In genomic region chr4:101835121-101835904, GRCh38 we compare ENCODE assay signal across 9 cellular contexts. TPM values are rescaled to one million over a fixed set of nuclear protein-coding genes. Genes with fewer than 3 reads are reported as not detected.
DNase-seq lines count a peak whose midpoint lies in the region; ATAC-seq, FAIRE-seq and TF ChIP-seq lines count a peak whose summit lies in the region.
"Had no signal": no experiment of that assay in that cellular context is flagged by ENCODE, and none has a peak within 500 bp of the region (broad histone marks: within the 10 kb centered on the region; RNA-seq: fewer than 3 reads in every experiment).

No MANE protein-coding gene starts in this region.

- POLR2A ChIA-PET in T-cell (lab: Charles Lee), result no interaction called here
- POLR2A ChIA-PET in CD4-positive, alpha-beta T cell (lab: Charles Lee), result no interaction called here

- H3K27ac Mint-ChIP-seq in T-cell, result no peak overlapping the region
- H3K27ac Mint-ChIP-seq in CD4-positive, alpha-beta T cell, result no peak overlapping the region
- H3K27ac Mint-ChIP-seq: activated T-helper 1 cell treated with anti-CD3 and anti-CD28 coated beads, Interleukin-12 subunit alpha, Interleukin-12 subunit beta, Interleukin-2, Interleukin-4 antibody, amounts not matched to agents 30 ng/mL and 10 ng/mL and 1 ng/mL, durations not matched to agents 14 hours and 24 hours and 36 hours had no signal

- ATAC-seq in omental fat pad (ENCODE audit: low FRiP score), result peak; percentile 59
- no peak for ATAC-seq in HG02588 (IDR thresholded peaks at IDR 0.05; ENCODE audit: unreplicated experiment)
- no peak for ATAC-seq in T-cell (replicated peaks in 1 of 4)
- no peak for ATAC-seq in CD4-positive, alpha-beta T cell (ENCODE audit: poor library complexity)

- DNase-seq in DMS153 (lab: John Stamatoyannopoulos, UW), result peak; percentile 65
- DNase-seq in NB4 (ENCODE audit: low read depth), result peak; percentile 47
- DNase-seq in bronchial epithelial cell (ENCODE audit: low read depth), result peak; percentile 86
- DNase-seq in omental fat pad (ENCODE audit: low spot score), result no peak
- DNase-seq in T-cell, result no peak
- DNase-seq in CD4-positive, alpha-beta T cell, result no peak
- no peak for DNase-seq in coronary artery (ENCODE audit: low spot score)

- no peak for TF ChIP-seq CTCF in NB4 (IDR thresholded peaks at IDR 0.05; ENCODE audit: low read depth, low read length)
- no peak for TF ChIP-seq CTCF in bronchial epithelial cell (IDR thresholded peaks at IDR 0.05; ENCODE audit: insufficient read depth, low read length, severe bottlenecking)
- TF ChIP-seq CTCF in omental fat pad (IDR thresholded peaks at IDR 0.05), result no peak
- no peak for TF ChIP-seq CTCF in CD4-positive, alpha-beta T cell (IDR thresholded peaks at IDR 0.05)
- TF ChIP-seq CTCF in coronary artery (IDR thresholded peaks at IDR 0.05), result no peak

- no peak for TF ChIP-seq POLR2A in NB4 (IDR thresholded peaks at IDR 0.05; ENCODE audit: extremely low read depth, insufficient read length)

- H3K27me3 Mint-ChIP-seq in T-cell, result no peaks in the 10 kb centered on the region
- peaks cover 14% of the 10 kb centered on the region for H3K27me3 Mint-ChIP-seq in CD4-positive, alpha-beta T cell

- no peaks in the 10 kb centered on the region for H3K9me3 ChIP-seq in CD4-positive, alpha-beta T cell (ENCODE audit: control insufficient read depth, low read length)

- no peak overlapping the region for H3K4me3 Mint-ChIP-seq in T-cell
- no peak overlapping the region for H3K4me3 Mint-ChIP-seq in CD4-positive, alpha-beta T cell
- H3K4me3 Mint-ChIP-seq: activated T-helper 1 cell treated with anti-CD3 and anti-CD28 coated beads, Interleukin-12 subunit alpha, Interleukin-12 subunit beta, Interleukin-2, Interleukin-4 antibody, amounts not matched to agents 30 ng/mL and 10 ng/mL and 1 ng/mL, durations not matched to agents 14 hours and 24 hours and 36 hours had no signal

- no peaks in the 10 kb centered on the region for H3K36me3 Mint-ChIP-seq in T-cell
- no peaks in the 10 kb centered on the region for H3K36me3 Mint-ChIP-seq in CD4-positive, alpha-beta T cell (ENCODE audit: low read depth)

- CTCF ChIA-PET in T-cell (lab: Charles Lee), result no interaction called here
- CTCF ChIA-PET in CD4-positive, alpha-beta T cell (lab: Charles Lee), result no interaction called here

- no peaks in the 10 kb centered on the region for H3K9me3 Mint-ChIP-seq in T-cell
- no peaks in the 10 kb centered on the region for H3K9me3 Mint-ChIP-seq in CD4-positive, alpha-beta T cell
- H3K9me3 Mint-ChIP-seq: activated T-helper 1 cell treated with anti-CD3 and anti-CD28 coated beads, Interleukin-12 subunit alpha, Interleukin-12 subunit beta, Interleukin-2, Interleukin-4 antibody, amounts not matched to agents 30 ng/mL and 10 ng/mL and 1 ng/mL, durations not matched to agents 14 hours and 24 hours and 36 hours had no signal

- peaks cover 0 to 2% (median 0%) of the 10 kb centered on the region in 3 donors for H3K4me1 Mint-ChIP-seq in T-cell
- no peaks in the 10 kb centered on the region for H3K4me1 Mint-ChIP-seq in CD4-positive, alpha-beta T cell (ENCODE audit: low read depth)

- H3K4me3 ChIP-seq in NB4 (ENCODE audit: low read depth, low read length) (no peak overlapping the region), bronchial epithelial cell (ENCODE audit: low read depth, low read length) (no peak overlapping the region), coronary artery (no peak overlapping the region)

- FAIRE-seq in bronchial epithelial cell (lab: Jason Lieb, UNC), result peak; percentile 64

- H3K27ac ChIP-seq in CD4-positive, alpha-beta T cell (ENCODE audit: low read depth, low read length), result no peak overlapping the region
- no peak overlapping the region for H3K27ac ChIP-seq in coronary artery

- H3K36me3 ChIP-seq in bronchial epithelial cell (ENCODE audit: control insufficient read depth, insufficient read depth, low read length), result no peaks in the 10 kb centered on the region

- no peaks in the 10 kb centered on the region for H3K27me3 ChIP-seq in bronchial epithelial cell (ENCODE audit: control insufficient read depth, insufficient read depth, low read length)
- no peaks in the 10 kb centered on the region for H3K27me3 ChIP-seq in CD4-positive, alpha-beta T cell (ENCODE audit: control insufficient read depth, insufficient read depth, low read length)

- intact Hi-C loops in CD4-positive, alpha-beta T cell (cut with DNase I, micrococcal nuclease), result no loop called here

RNA-seq across cellular contexts. Expression of gene BANK1, which starts 44.8 kb away (rescaled TPM):
- total RNA-seq in bronchial epithelial cell (0.26 TPM in 2 replicates), omental fat pad (1 to 10 TPM; 3.2 to 7.7 (median 6.9) TPM), T-cell (10 to 100 TPM in 1 of 5 donors, 1 to 10 TPM in 4; 2.5 to 10.9 (median 3.5) TPM)
- total RNA-seq in CD4-positive, alpha-beta T cell, result under 1 TPM; 0.20 to 0.22 TPM
- total RNA-seq: activated T-helper 1 cell treated with anti-CD3 and anti-CD28 coated beads, Interleukin-12 subunit alpha, Interleukin-12 subunit beta, Interleukin-2, Interleukin-4 antibody, amounts not matched to agents 30 ng/mL and 10 ng/mL and 1 ng/mL, durations not matched to agents 14 hours and 24 hours and 36 hours had no signal

Comparison
In these comparisons a context has a peak if more than half of its experiments do, and no peak if none do; other contexts are left out.
1. DNase-seq: peak in DMS153 (single experiment), NB4 (single experiment) and bronchial epithelial cell (single experiment); none in omental fat pad (single experiment), T-cell (0 of 34), CD4-positive, alpha-beta T cell (0 of 10) and coronary artery (single experiment).